In genomic region chr1:235971571-235972315, GRCh38 we compare ENCODE assay signal across 1 cellular context.
TF ChIP-seq lines count a peak whose summit lies in the region.

No MANE protein-coding gene starts in this region.

TF ChIP-seq in HepG2, 621 proteins besides CTCF, POLR2A, EP300 and RAD21 (continued from another document and continues in another):
- TF ChIP-seq ZNF460 (CRISPR knock-in tag; IDR thresholded peaks at IDR 0.05; ENCODE audit: borderline replicate concordance) (no peak), RNF219 (CRISPR knock-in tag; IDR thresholded peaks at IDR 0.05) (no peak), MEIS1 (CRISPR knock-in tag; IDR thresholded peaks at IDR 0.05; ENCODE audit: borderline replicate concordance) (no peak), RFXANK (CRISPR knock-in tag; IDR thresholded peaks at IDR 0.05) (no peak), GTF3A (CRISPR knock-in tag; conservative IDR thresholded peaks at IDR 0.05) (no peak), CC2D1A (CRISPR knock-in tag; IDR thresholded peaks at IDR 0.05) (no peak), BRD4 (CRISPR knock-in tag; IDR thresholded peaks at IDR 0.05) (0 out of 2 replicates have a peak, but pooled peaks have one; percentile 62), TAF15 (IDR thresholded peaks at IDR 0.05; ENCODE audit: low read depth, low read length, poor library complexity, severe bottlenecking) (no peak), ZNF234 (CRISPR knock-in tag; conservative IDR thresholded peaks at IDR 0.05) (no peak), ZNF800 (CRISPR knock-in tag; IDR thresholded peaks at IDR 0.05) (peak; percentile 53; the same call in 1 of the 2 replicates), SOX13 (IDR thresholded peaks at IDR 0.05) (no peak), SOX13 (CRISPR knock-in tag; conservative IDR thresholded peaks at IDR 0.05 in 1 of 2, IDR thresholded peaks at IDR 0.05 in 1 of 2) (no peak; a peak in 1 of 4 replicates), ARHGAP35 (CRISPR knock-in tag; IDR thresholded peaks at IDR 0.05; ENCODE audit: borderline replicate concordance) (no peak), ZNF282 (IDR thresholded peaks at IDR 0.05; ENCODE audit: partially characterized antibody) (no peak), FIP1L1 (IDR thresholded peaks at IDR 0.05; ENCODE audit: borderline replicate concordance, insufficient read depth, low read depth, low read length) (no peak), HNF1A (IDR thresholded peaks at IDR 0.05; ENCODE audit: low read depth) (no peak), HNF1A (CRISPR knock-in tag; IDR thresholded peaks at IDR 0.05; ENCODE audit: borderline replicate concordance) (no peak), ZNF232 (CRISPR knock-in tag; IDR thresholded peaks at IDR 0.05; ENCODE audit: borderline replicate concordance) (no peak), ZNF788 (CRISPR knock-in tag; IDR thresholded peaks at IDR 0.05; ENCODE audit: borderline replicate concordance) (no peak), CEBPG (CRISPR knock-in tag; IDR thresholded peaks at IDR 0.05) (no peak), IRX3 (CRISPR knock-in tag; IDR thresholded peaks at IDR 0.05; ENCODE audit: borderline replicate concordance, low read depth) (no peak), ZNF441 (CRISPR knock-in tag; IDR thresholded peaks at IDR 0.05; ENCODE audit: borderline replicate concordance) (no peak), ZNF710 (CRISPR knock-in tag; IDR thresholded peaks at IDR 0.05; ENCODE audit: borderline replicate concordance) (no peak; the same call in 1 of the 2 replicates), SP4 (CRISPR knock-in tag; IDR thresholded peaks at IDR 0.05) (0 out of 2 replicates have a peak, but pooled peaks have one; percentile 22), POLR2AphosphoS5 (IDR thresholded peaks at IDR 0.05; ENCODE audit: low read depth, low read length) (peak; percentile 51; the same call in 1 of the 2 replicates), EED (CRISPR knock-in tag; IDR thresholded peaks at IDR 0.05) (no peak), ZSCAN5A (CRISPR knock-in tag; IDR thresholded peaks at IDR 0.05; ENCODE audit: borderline replicate concordance) (no peak)
- TF ChIP-seq, protein P1, sequence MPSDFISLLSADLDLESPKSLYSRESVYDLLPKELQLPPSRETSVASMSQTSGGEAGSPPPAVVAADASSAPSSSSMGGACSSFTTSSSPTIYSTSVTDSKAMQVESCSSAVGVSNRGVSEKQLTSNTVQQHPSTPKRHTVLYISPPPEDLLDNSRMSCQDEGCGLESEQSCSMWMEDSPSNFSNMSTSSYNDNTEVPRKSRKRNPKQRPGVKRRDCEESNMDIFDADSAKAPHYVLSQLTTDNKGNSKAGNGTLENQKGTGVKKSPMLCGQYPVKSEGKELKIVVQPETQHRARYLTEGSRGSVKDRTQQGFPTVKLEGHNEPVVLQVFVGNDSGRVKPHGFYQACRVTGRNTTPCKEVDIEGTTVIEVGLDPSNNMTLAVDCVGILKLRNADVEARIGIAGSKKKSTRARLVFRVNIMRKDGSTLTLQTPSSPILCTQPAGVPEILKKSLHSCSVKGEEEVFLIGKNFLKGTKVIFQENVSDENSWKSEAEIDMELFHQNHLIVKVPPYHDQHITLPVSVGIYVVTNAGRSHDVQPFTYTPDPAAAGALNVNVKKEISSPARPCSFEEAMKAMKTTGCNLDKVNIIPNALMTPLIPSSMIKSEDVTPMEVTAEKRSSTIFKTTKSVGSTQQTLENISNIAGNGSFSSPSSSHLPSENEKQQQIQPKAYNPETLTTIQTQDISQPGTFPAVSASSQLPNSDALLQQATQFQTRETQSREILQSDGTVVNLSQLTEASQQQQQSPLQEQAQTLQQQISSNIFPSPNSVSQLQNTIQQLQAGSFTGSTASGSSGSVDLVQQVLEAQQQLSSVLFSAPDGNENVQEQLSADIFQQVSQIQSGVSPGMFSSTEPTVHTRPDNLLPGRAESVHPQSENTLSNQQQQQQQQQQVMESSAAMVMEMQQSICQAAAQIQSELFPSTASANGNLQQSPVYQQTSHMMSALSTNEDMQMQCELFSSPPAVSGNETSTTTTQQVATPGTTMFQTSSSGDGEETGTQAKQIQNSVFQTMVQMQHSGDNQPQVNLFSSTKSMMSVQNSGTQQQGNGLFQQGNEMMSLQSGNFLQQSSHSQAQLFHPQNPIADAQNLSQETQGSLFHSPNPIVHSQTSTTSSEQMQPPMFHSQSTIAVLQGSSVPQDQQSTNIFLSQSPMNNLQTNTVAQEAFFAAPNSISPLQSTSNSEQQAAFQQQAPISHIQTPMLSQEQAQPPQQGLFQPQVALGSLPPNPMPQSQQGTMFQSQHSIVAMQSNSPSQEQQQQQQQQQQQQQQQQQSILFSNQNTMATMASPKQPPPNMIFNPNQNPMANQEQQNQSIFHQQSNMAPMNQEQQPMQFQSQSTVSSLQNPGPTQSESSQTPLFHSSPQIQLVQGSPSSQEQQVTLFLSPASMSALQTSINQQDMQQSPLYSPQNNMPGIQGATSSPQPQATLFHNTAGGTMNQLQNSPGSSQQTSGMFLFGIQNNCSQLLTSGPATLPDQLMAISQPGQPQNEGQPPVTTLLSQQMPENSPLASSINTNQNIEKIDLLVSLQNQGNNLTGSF (CRISPR knock-in tag; IDR thresholded peaks at IDR 0.05): 0 out of 2 replicates have a peak, but pooled peaks have one; percentile 53
- TF ChIP-seq, protein P2, sequence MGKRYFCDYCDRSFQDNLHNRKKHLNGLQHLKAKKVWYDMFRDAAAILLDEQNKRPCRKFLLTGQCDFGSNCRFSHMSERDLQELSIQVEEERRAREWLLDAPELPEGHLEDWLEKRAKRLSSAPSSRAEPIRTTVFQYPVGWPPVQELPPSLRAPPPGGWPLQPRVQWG (CRISPR knock-in tag; IDR thresholded peaks at IDR 0.05; ENCODE audit: borderline replicate concordance, low read depth): no peak
- TF ChIP-seq, protein P3, sequence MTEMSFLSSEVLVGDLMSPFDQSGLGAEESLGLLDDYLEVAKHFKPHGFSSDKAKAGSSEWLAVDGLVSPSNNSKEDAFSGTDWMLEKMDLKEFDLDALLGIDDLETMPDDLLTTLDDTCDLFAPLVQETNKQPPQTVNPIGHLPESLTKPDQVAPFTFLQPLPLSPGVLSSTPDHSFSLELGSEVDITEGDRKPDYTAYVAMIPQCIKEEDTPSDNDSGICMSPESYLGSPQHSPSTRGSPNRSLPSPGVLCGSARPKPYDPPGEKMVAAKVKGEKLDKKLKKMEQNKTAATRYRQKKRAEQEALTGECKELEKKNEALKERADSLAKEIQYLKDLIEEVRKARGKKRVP (CRISPR knock-in tag; IDR thresholded peaks at IDR 0.05): no peak
- TF ChIP-seq, protein P4, sequence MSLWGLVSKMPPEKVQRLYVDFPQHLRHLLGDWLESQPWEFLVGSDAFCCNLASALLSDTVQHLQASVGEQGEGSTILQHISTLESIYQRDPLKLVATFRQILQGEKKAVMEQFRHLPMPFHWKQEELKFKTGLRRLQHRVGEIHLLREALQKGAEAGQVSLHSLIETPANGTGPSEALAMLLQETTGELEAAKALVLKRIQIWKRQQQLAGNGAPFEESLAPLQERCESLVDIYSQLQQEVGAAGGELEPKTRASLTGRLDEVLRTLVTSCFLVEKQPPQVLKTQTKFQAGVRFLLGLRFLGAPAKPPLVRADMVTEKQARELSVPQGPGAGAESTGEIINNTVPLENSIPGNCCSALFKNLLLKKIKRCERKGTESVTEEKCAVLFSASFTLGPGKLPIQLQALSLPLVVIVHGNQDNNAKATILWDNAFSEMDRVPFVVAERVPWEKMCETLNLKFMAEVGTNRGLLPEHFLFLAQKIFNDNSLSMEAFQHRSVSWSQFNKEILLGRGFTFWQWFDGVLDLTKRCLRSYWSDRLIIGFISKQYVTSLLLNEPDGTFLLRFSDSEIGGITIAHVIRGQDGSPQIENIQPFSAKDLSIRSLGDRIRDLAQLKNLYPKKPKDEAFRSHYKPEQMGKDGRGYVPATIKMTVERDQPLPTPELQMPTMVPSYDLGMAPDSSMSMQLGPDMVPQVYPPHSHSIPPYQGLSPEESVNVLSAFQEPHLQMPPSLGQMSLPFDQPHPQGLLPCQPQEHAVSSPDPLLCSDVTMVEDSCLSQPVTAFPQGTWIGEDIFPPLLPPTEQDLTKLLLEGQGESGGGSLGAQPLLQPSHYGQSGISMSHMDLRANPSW (CRISPR knock-in tag; IDR thresholded peaks at IDR 0.05; ENCODE audit: borderline replicate concordance): no peak
